Comparison of ENCODE assay signal across 8 cellular contexts in the genomic region with DNA sequence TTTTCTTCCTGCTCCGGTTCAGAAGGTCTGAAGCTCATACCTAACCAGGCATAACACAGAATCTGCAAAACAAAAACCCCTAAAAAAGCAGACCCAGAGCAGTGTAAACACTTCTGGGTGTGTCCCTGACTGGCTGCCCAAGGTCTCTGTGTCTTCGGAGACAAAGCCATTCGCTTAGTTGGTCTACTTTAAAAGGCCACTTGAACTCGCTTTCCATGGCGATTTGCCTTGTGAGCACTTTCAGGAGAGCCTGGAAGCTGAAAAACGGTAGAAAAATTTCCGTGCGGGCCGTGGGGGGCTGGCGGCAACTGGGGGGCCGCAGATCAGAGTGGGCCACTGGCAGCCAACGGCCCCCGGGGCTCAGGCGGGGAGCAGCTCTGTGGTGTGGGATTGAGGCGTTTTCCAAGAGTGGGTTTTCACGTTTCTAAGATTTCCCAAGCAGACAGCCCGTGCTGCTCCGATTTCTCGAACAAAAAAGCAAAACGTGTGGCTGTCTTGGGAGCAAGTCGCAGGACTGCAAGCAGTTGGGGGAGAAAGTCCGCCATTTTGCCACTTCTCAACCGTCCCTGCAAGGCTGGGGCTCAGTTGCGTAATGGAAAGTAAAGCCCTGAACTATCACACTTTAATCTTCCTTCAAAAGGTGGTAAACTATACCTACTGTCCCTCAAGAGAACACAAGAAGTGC. TPM values are rescaled to one million over a fixed set of nuclear protein-coding genes. Genes with fewer than 3 reads are reported as not detected.
DNase-seq lines count a peak whose midpoint lies in the region; ATAC-seq and TF ChIP-seq lines count a peak whose summit lies in the region.

No MANE protein-coding gene starts in this region.

- 2 to 3% (median 2%) methylated on average over 24 of the region's 24 CpGs for WGBS in ovary, 3 donors

- H3K4me3 ChIP-seq in fibroblast of pulmonary artery (replicated peaks; ENCODE audit: low read depth, low read length), result peak overlapping the region; percentile 89
- peak overlapping the region; percentile 82 for H3K4me3 ChIP-seq in ovary

- ATAC-seq in HG02798 (IDR thresholded peaks at IDR 0.05; ENCODE audit: poor library complexity, unreplicated experiment) (no peak), GM18873 (IDR thresholded peaks at IDR 0.05; ENCODE audit: low FRiP score, unreplicated experiment) (no peak)

- no peak for TF ChIP-seq EP300 in ovary (IDR thresholded peaks at IDR 0.05)

- H3K9me3 ChIP-seq in ovary, result no peaks in the 10 kb centered on the region

- H3K4me1 ChIP-seq in ovary (ENCODE audit: insufficient read depth), result peaks cover 12% of the 10 kb centered on the region

- DNase-seq in NCI-H524 (lab: John Stamatoyannopoulos, UW), result peak; percentile 45 to 59
- DNase-seq in NCI-H524 treated with DMSO at 0.1 percent for 48 hours (lab: John Stamatoyannopoulos, UW), result no peak
- peak; percentile 74 for DNase-seq in NCI-H774 (lab: John Stamatoyannopoulos, UW)
- DNase-seq in activated T-cell treated with anti-CD3 and anti-CD28 coated beads for 4 hours, result peak; percentile 48
- DNase-seq in fibroblast of pulmonary artery (ENCODE audit: low read depth), result peak; percentile 79
- peak; percentile 49 to 71 (median 61) for DNase-seq in ovary

- no peaks in the 10 kb centered on the region for H3K27me3 ChIP-seq in ovary

- TF ChIP-seq CTCF in fibroblast of pulmonary artery (IDR thresholded peaks at IDR 0.05; ENCODE audit: low read length, missing control alignments), result no peak
- no peak for TF ChIP-seq CTCF in ovary (IDR thresholded peaks at IDR 0.05)

- intact Hi-C loops in ovary (cut with DNase I), result loop anchor here in 3 of 4 donors (2.0 to 5.0 kb wide), 2 partner anchors 75 to 76 kb away; a partner anchor contains a TSS

- TF ChIP-seq POLR2A in ovary (IDR thresholded peaks at IDR 0.05), result no peak

- peak overlapping the region; percentile 91 to 94 for H3K27ac ChIP-seq in ovary

- no peaks in the 10 kb centered on the region for H3K36me3 ChIP-seq in ovary

RNA-seq across cellular contexts. Expression of a gene that starts 0.7 kb away (rescaled TPM):
- over 10,000 TPM in 4 of 7 donors, 1,000 to 10,000 TPM in 3; 4,813 to 13,132 (median 10,519) TPM for total RNA-seq in ovary
- polyA plus RNA-seq in ovary, result 100 to 1,000 TPM; 396 to 616 TPM

RNA-seq across cellular contexts. Expression of a gene that starts 26.7 kb away (rescaled TPM):
- 100 to 1,000 TPM in 1 of 7 donors, 10 to 100 TPM in 6; 59.0 to 118 (median 96.2) TPM for total RNA-seq in ovary
- polyA plus RNA-seq in ovary, result 10 to 100 TPM; 11.7 to 71.6 TPM

RNA-seq across cellular contexts. Expression of a gene that starts 60.0 kb away (rescaled TPM):
- total RNA-seq in ovary, result 100 to 1,000 TPM; 143 to 292 (median 198) TPM
- 100 to 1,000 TPM in 1 of 2 donors, 10 to 100 TPM in 1; 35.9 to 130 TPM for polyA plus RNA-seq in ovary
